8 cellular contexts compared by ENCODE assay signal in the genomic region with DNA sequence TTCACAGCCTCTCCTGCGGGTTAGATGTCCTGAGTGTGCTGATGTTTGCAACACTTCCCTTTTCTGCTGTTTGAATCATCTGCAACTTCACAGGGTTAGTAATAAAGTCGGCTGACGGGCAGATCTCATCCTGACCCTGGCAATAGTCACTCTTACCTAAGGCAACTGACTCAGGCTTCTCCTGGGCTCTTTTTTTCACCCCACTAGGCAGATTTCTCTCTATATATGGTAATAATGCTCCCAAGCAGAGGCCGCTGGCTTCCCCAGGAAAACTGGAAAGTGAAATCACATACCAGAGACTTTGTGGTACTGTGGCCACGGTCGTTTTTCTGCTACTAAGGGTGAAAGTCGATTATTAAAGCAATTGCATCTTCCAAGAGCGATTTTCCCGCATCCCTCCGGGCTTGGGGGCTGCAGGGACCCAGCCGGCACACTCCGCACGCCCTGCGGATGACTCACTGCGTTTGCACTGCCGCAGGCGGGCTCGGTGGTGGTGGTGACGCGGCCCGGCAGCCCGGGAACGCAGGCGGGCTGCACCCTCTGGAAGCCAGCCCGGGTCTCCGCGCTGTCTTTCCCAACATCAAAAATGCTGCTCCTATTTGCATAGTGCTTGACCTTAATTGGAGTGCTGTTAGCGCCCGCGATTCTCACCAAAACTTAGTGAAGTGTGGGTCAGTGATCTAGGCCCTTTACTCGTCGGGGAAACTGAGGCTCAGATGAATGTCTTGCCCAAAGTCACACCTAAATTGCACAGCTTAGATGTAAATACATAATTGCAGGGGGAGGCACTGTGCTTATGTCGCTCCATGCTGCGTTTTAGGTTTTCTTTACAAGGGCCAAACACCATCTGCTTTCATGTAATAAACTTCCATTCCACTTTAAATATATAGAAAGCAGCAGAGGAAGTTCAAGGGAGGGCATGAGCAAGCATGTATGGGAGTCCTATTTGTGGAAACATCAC. TPM values are rescaled to one million over a fixed set of nuclear protein-coding genes. Genes with fewer than 3 reads are reported as not detected.
A peak's percentile ranks its signal among the peaks of the same experiment; 100 is the strongest.
DNase-seq lines count a peak whose midpoint lies in the region; ATAC-seq, FAIRE-seq and TF ChIP-seq lines count a peak whose summit lies in the region.

No MANE protein-coding gene starts in this region.

- no peaks in the 10 kb centered on the region for H3K9me2 ChIP-seq in DOHH2 (replicated peaks; ENCODE audit: control insufficient read depth, low read length)

- POLR2A ChIA-PET in activated B cell treated with CpG ODN at 0.5 μM for 24 hours (lab: Charles Lee) = interaction anchor here (0.7 kb wide), 1 partner anchor 87 kb away, joined by 3 read pairs; no protein-coding TSS in a partner anchor

- no peaks in the 10 kb centered on the region for H3K9me3 Mint-ChIP-seq in activated B cell treated with CpG ODN at 0.5 μM for 24 hours
- H3K9me3 Mint-ChIP-seq in effector memory CD8-positive, alpha-beta T cell = no peaks in the 10 kb centered on the region
- no peaks in the 10 kb centered on the region for H3K9me3 Mint-ChIP-seq in stimulated activated memory B cell treated with anti-CD40 and anti-IgM and Interleukin-4, amounts not matched to agents 10 μg/mL and 1 μg/mL and 100 μg/mL, for 72 hours

- peak overlapping the region; percentile 87 for H3K4me3 Mint-ChIP-seq in activated B cell treated with CpG ODN at 0.5 μM for 24 hours
- H3K4me3 Mint-ChIP-seq in effector memory CD8-positive, alpha-beta T cell = peak overlapping the region; percentile 50 to 73
- peak overlapping the region; percentile 84 for H3K4me3 Mint-ChIP-seq in stimulated activated memory B cell treated with anti-CD40 and anti-IgM and Interleukin-4, amounts not matched to agents 10 μg/mL and 1 μg/mL and 100 μg/mL, for 72 hours

- H3K36me3 ChIP-seq in DOHH2 (ENCODE audit: control insufficient read depth, low read length) = no peaks in the 10 kb centered on the region

- no peaks in the 10 kb centered on the region for H3K9me3 ChIP-seq in DOHH2 (ENCODE audit: control insufficient read depth, insufficient read depth, low read length)

- peaks cover 5% of the 10 kb centered on the region for H3K27me3 Mint-ChIP-seq in activated B cell treated with CpG ODN at 0.5 μM for 24 hours
- H3K27me3 Mint-ChIP-seq in effector memory CD8-positive, alpha-beta T cell = no peaks in the 10 kb centered on the region
- H3K27me3 Mint-ChIP-seq in stimulated activated memory B cell treated with anti-CD40 and anti-IgM and Interleukin-4, amounts not matched to agents 10 μg/mL and 1 μg/mL and 100 μg/mL, for 72 hours = no peaks in the 10 kb centered on the region

- CTCF ChIA-PET in activated B cell treated with CpG ODN at 0.5 μM for 24 hours (lab: Charles Lee) = interaction anchor here (0.8 kb wide), 1 partner anchor 47 kb away, joined by 3 read pairs; no protein-coding TSS in a partner anchor

- no peaks in the 10 kb centered on the region for H3K36me3 Mint-ChIP-seq in activated B cell treated with CpG ODN at 0.5 μM for 24 hours (ENCODE audit: low read depth)
- peaks cover 17% of the 10 kb centered on the region for H3K36me3 Mint-ChIP-seq in effector memory CD8-positive, alpha-beta T cell (ENCODE audit: insufficient read depth)
- no peaks in the 10 kb centered on the region for H3K36me3 Mint-ChIP-seq in stimulated activated memory B cell treated with anti-CD40 and anti-IgM and Interleukin-4, amounts not matched to agents 10 μg/mL and 1 μg/mL and 100 μg/mL, for 72 hours

- H3F3A ChIP-seq in DOHH2 (ENCODE audit: control insufficient read depth, insufficient read depth) = peaks cover 6% of the 10 kb centered on the region

- intact Hi-C loops in activated B cell treated with CpG ODN at 0.5 μM for 24 hours (cut with micrococcal nuclease) = loop anchor here (2.0 to 5.0 kb wide), 3 partner anchors 49 to 948 kb away; partner anchors contain the start of gene KIF5B

- no peaks in the 10 kb centered on the region for H3K79me2 ChIP-seq in DOHH2 (ENCODE audit: control insufficient read depth, low read length)

- H3K27me3 ChIP-seq in DOHH2 (ENCODE audit: control insufficient read depth, low read length) = no peaks in the 10 kb centered on the region

- DNase-seq in H54 (ENCODE audit: insufficient read length, low spot score) (peak; percentile 63), NCI-H1105 (lab: John Stamatoyannopoulos, UW) (peak; percentile 15), activated B cell treated with CpG ODN at 0.5 μM for 24 hours (no peak), lung microvascular endothelial cell (ENCODE audit: low read depth in 2 of 2) (peak; percentile 87 to 93), NAMALWA (ENCODE audit: low spot score) (no peak)
- DNase-seq in effector memory CD8-positive, alpha-beta T cell = peak in 1 of 3 experiments; percentile 23

- H3K27ac Mint-ChIP-seq in activated B cell treated with CpG ODN at 0.5 μM for 24 hours = peak overlapping the region; percentile 82
- H3K27ac Mint-ChIP-seq in effector memory CD8-positive, alpha-beta T cell = peak overlapping the region in 1 of 2 donors; percentile 72
- peak overlapping the region; percentile 85 for H3K27ac Mint-ChIP-seq in stimulated activated memory B cell treated with anti-CD40 and anti-IgM and Interleukin-4, amounts not matched to agents 10 μg/mL and 1 μg/mL and 100 μg/mL, for 72 hours

- H3K27ac ChIP-seq in DOHH2 (ENCODE audit: low read depth, low read length) = peak overlapping the region; percentile 3

- peak; percentile 95 for FAIRE-seq in H54 (lab: Jason Lieb, UNC)

- TF ChIP-seq CTCF in DOHH2 (IDR thresholded peaks at IDR 0.05; ENCODE audit: low read depth, low read length, poor library complexity, severe bottlenecking) = no peak
- no peak for TF ChIP-seq CTCF in activated B cell treated with CpG ODN at 0.5 μM for 24 hours (IDR thresholded peaks at IDR 0.05)

- peak; percentile 88 for ATAC-seq in activated B cell treated with CpG ODN at 0.5 μM for 24 hours (ENCODE audit: low read depth)
- peak; percentile 50 for ATAC-seq in effector memory CD8-positive, alpha-beta T cell (replicated peaks)
- ATAC-seq in stimulated activated memory B cell treated with anti-CD40 and anti-IgM and Interleukin-4, amounts not matched to agents 10 μg/mL and 1 μg/mL and 100 μg/mL, for 72 hours = peak; percentile 93

- peak overlapping the region; percentile 64 for H3K4me3 ChIP-seq in DOHH2 (ENCODE audit: low read length)

- H3K4me1 ChIP-seq in DOHH2 (ENCODE audit: control insufficient read depth, low read length) = peaks cover 46% of the 10 kb centered on the region

- no peaks in the 10 kb centered on the region for H4K20me1 ChIP-seq in DOHH2 (ENCODE audit: control insufficient read depth, insufficient read depth, low read depth, low read length)

- peaks cover 40% of the 10 kb centered on the region for H3K4me1 Mint-ChIP-seq in activated B cell treated with CpG ODN at 0.5 μM for 24 hours
- peaks cover 22 to 26% of the 10 kb centered on the region in 2 donors for H3K4me1 Mint-ChIP-seq in effector memory CD8-positive, alpha-beta T cell (ENCODE audit: low read depth in 2 of 2)
- peaks cover 40% of the 10 kb centered on the region for H3K4me1 Mint-ChIP-seq in stimulated activated memory B cell treated with anti-CD40 and anti-IgM and Interleukin-4, amounts not matched to agents 10 μg/mL and 1 μg/mL and 100 μg/mL, for 72 hours

- 0 out of 2 replicates have a peak, but pooled peaks have one; percentile 34 for TF ChIP-seq POLR2A in H54 (IDR thresholded peaks at IDR 0.05; ENCODE audit: low read depth, low read length)

- H3K4me2 ChIP-seq in DOHH2 (ENCODE audit: low read length) = peak overlapping the region; percentile 73

RNA-seq across cellular contexts. Expression of gene ITGB1, which starts 47.6 kb away (rescaled TPM):
- total RNA-seq in activated B cell treated with CpG ODN at 0.5 μM for 24 hours = 80.3 and 87.4 TPM in 2 replicates
- total RNA-seq in lung microvascular endothelial cell = 1,017 and 1,090 TPM in 2 replicates

Comparison
In these comparisons a context has a peak if more than half of its experiments do, and no peak if none do; other contexts are left out.
1. DNase-seq: peak in H54 (single experiment), NCI-H1105 (single experiment) and lung microvascular endothelial cell (2 of 2); none in activated B cell treated with CpG ODN at 0.5 μM for 24 hours (single experiment) and NAMALWA (single experiment).
2. RNA of gene ITGB1, which starts 47.6 kb away (total RNA-seq): 1,017 to 1,090 TPM in lung microvascular endothelial cell; 80.3 to 87.4 TPM in activated B cell treated with CpG ODN at 0.5 μM for 24 hours; every median in the first group is over 10 times any median in the second.
3. Peak in every context shown above with its lines, with median percentiles within 50 percentile points of each other: ATAC-seq and H3K4me3 Mint-ChIP-seq.